1 cellular context compared by ENCODE assay signal in genomic region chr9:35658144-35658893, GRCh38.
TF ChIP-seq lines count a peak whose summit lies in the region.

Gene CCDC107, plus strand, starts transcription at chr9:35658292. Its CDS starts 88 bp downstream, at chr9:35658380.

TF ChIP-seq in GM12878, 131 proteins besides CTCF, POLR2A, EP300 and RAD21 (continued from another document):
- TF ChIP-seq REST (IDR thresholded peaks at IDR 0.05; ENCODE audit: low read depth, low read length) (peak; percentile 62; the same call in 1 of the 2 replicates), RB1 (IDR thresholded peaks at IDR 0.05; ENCODE audit: borderline replicate concordance) (no peak; the same call in 1 of the 2 replicates), FOXK2 (IDR thresholded peaks at IDR 0.05) (no peak), MEF2B (IDR thresholded peaks at IDR 0.05; ENCODE audit: partially characterized antibody, poor library complexity, severe bottlenecking) (peak; percentile 64), TCF3 (IDR thresholded peaks at IDR 0.05; ENCODE audit: borderline replicate concordance, insufficient read depth, low read depth, low read length) (peak; percentile 34; the same call in 1 of the 2 replicates), ZZZ3 (IDR thresholded peaks at IDR 0.05; ENCODE audit: control insufficient read depth, insufficient read length, low read depth) (no peak), EED (IDR thresholded peaks at IDR 0.05; ENCODE audit: low read depth) (no peak), E2F4 (IDR thresholded peaks at IDR 0.05; ENCODE audit: low read depth, low read length) (no peak), IKZF1 (conservative IDR thresholded peaks at IDR 0.05) (peak; percentile 25; the same call in 1 of the 2 replicates), SMAD1 (IDR thresholded peaks at IDR 0.05; ENCODE audit: low read depth, partially characterized antibody) (no peak)
